Comparison of ENCODE assay signal across 28 cellular contexts in the genomic region with DNA sequence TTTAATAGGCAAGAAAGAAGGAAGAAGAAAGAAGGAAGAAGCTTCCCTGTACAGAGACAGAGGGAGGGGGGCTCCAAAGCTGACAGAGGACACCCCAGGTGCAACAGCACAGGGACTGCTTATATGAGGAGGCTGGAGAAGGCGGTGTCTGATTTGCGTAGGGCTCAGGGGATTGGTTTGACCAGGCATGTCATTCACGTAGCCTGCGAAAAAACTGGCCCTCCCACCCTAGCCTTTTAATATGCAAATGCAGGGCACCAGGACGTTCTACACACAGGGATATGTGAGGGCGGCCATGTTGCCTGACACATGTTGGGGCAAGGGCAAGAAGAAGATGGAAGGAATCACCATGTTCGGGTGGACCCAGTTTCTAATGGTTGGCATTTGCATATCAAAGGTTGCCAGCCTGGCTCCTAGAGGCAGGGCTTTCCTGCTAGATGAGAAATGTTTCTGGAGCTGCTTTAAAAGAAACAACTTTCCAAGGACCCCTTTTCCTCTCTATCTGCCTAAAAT.
"Had no signal": no experiment of that assay in that cellular context is flagged by ENCODE, and none has a peak within 500 bp of the region (broad histone marks: within the 10 kb centered on the region; RNA-seq: fewer than 3 reads in every experiment).

No MANE protein-coding gene starts in this region.

- H3K4me3 Mint-ChIP-seq: immature natural killer cell; naive thymus-derived CD8-positive, alpha-beta T cell; nephron progenitor cell; stimulated activated naive B cell treated with anti-CD40 and anti-IgM and Interleukin-4, amounts not matched to agents 10 μg/mL and 1 μg/mL and 100 μg/mL, for 72 hours had no signal

- ATAC-seq: left colon; left lung; lower lobe of right lung; naive thymus-derived CD8-positive, alpha-beta T cell; right lobe of liver; stimulated activated naive B cell treated with anti-CD40 and anti-IgM and Interleukin-4, amounts not matched to agents 10 μg/mL and 1 μg/mL and 100 μg/mL, for 72 hours; stimulated activated naive CD8-positive, alpha-beta T cell treated with anti-CD3 and anti-CD28 coated beads, Interleukin-15, Interleukin-2, amounts not matched to agents 100 U/mL and 50 U/mL, for 24 hours had no signal

- H3K27ac ChIP-seq: left lung, lower lobe of right lung, ovary, right atrium auricular region, right lobe of liver, skin epidermis, stomach, testis, thyroid gland, transverse colon, upper lobe of left lung, vagina had no signal

- H3K4me1 Mint-ChIP-seq: immature natural killer cell; naive thymus-derived CD8-positive, alpha-beta T cell had no signal

- H3K4me1 ChIP-seq: left lung, lower lobe of right lung, right atrium auricular region, right lobe of liver, testis, transverse colon had no signal

- H3K36me3 ChIP-seq: left lung, lower lobe of right lung, ovary, right atrium auricular region, right lobe of liver, stomach, thyroid gland, transverse colon, upper lobe of left lung, vagina had no signal

- H3K4me3 ChIP-seq: left lung, lower lobe of right lung, ovary, right atrium auricular region, right lobe of liver, skin epidermis, stomach, testis, thyroid gland, transverse colon, upper lobe of left lung, vagina had no signal

- H3K27ac Mint-ChIP-seq: immature natural killer cell; naive thymus-derived CD8-positive, alpha-beta T cell; nephron progenitor cell; progenitor cell of endocrine pancreas; stimulated activated naive B cell treated with anti-CD40 and anti-IgM and Interleukin-4, amounts not matched to agents 10 μg/mL and 1 μg/mL and 100 μg/mL, for 72 hours had no signal

- H3K9me3 ChIP-seq: ovary, right lobe of liver, testis, thyroid gland had no signal

- FAIRE-seq: islet of Langerhans, kidney had no signal

- DNase-seq: hippocampal formation; immature natural killer cell; kidney; left colon; left lung; lower lobe of right lung; mammary epithelial cell; mesenchymal stem cell; naive thymus-derived CD8-positive, alpha-beta T cell; nephron progenitor cell; ovary; right lobe of liver; stimulated activated CD4-positive, alpha-beta T cell treated with anti-CD3 and anti-CD28 coated beads, Interleukin-12 subunit alpha, Interleukin-12 subunit beta, amount 100 ng/mL, for 4 hours; stimulated activated CD4-positive, alpha-beta T cell treated with anti-CD3 and anti-CD28 coated beads, Interleukin-15, amount 100 ng/mL, for 24 hours; stimulated activated CD4-positive, alpha-beta T cell treated with anti-CD3 and anti-CD28 coated beads, Interleukin-2, amount 100 ng/mL, for 24 hours; stimulated activated CD4-positive, alpha-beta T cell treated with anti-CD3 and anti-CD28 coated beads, Interleukin-4, amount 100 ng/mL, for 1 hour; stimulated activated naive B cell treated with anti-CD40 and anti-IgM and Interleukin-4, amounts not matched to agents 10 μg/mL and 1 μg/mL and 100 μg/mL, for 72 hours; stimulated activated naive CD8-positive, alpha-beta T cell treated with anti-CD3 and anti-CD28 coated beads, Interleukin-15, Interleukin-2, amounts not matched to agents 100 U/mL and 50 U/mL, for 24 hours; stomach; testis; thyroid gland; transverse colon; upper lobe of left lung had no signal

- H3K27me3 ChIP-seq: left lung, ovary, right atrium auricular region, right lobe of liver, stomach, testis, thyroid gland, transverse colon, upper lobe of left lung, vagina had no signal
